In the genomic region with DNA sequence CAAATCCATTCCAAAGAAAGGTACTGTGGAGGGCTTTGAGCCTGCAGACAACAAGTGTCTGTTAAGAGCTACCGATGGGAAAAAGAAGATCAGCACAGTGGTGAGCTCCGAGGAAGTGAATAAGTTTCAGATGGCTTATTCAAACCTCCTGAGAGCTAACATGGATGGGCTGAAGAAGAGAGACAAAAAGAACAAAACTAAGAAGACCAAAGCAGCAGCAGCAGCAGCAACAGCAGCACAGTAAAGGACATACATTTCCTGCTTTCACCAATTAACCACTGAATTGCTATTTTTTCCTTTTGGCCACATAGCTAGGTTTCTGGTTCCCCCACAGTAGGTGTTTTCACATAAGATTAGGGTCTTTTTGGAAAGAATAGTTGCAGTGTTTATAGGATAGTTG, we compare ENCODE assay signal across 7 cellular contexts. TPM values are rescaled to one million over a fixed set of nuclear protein-coding genes. Genes with fewer than 3 reads are reported as not detected.
DNase-seq lines count a peak whose midpoint lies in the region; ATAC-seq and TF ChIP-seq lines count a peak whose summit lies in the region.
"Not testable (repeated sequence)": the region's sequence is repeated elsewhere in the genome, so short reads cannot be mapped to it uniquely, and the experiment has no call there.

No MANE protein-coding gene starts in this region.

- POLR2A ChIA-PET in activated CD4-positive, alpha-beta memory T cell treated with anti-CD3 and anti-CD28 coated beads, Interleukin-2, amount 10 ng/mL, durations not matched to agents 7 days and 5 days (lab: Charles Lee) = not testable (repeated sequence)

- H3K27me3 Mint-ChIP-seq in activated CD4-positive, alpha-beta memory T cell treated with anti-CD3 and anti-CD28 coated beads, Interleukin-2, amount 10 ng/mL, durations not matched to agents 7 days and 5 days = not testable (repeated sequence)

- not testable (repeated sequence) for TF ChIP-seq POLR2A in GM18505 (IDR thresholded peaks at IDR 0.05; ENCODE audit: borderline replicate concordance, extremely low read depth, insufficient read depth, insufficient read length)

- peak overlapping the region; percentile 65 for H3K27ac Mint-ChIP-seq in activated CD4-positive, alpha-beta memory T cell treated with anti-CD3 and anti-CD28 coated beads, Interleukin-2, amount 10 ng/mL, durations not matched to agents 7 days and 5 days

- DNase-seq in activated CD4-positive, alpha-beta memory T cell treated with anti-CD3 and anti-CD28 coated beads, Interleukin-2, amount 10 ng/mL, durations not matched to agents 7 days and 5 days = not testable (repeated sequence)

- ATAC-seq in GM18505 (IDR thresholded peaks at IDR 0.05; ENCODE audit: unreplicated experiment) = peak; percentile 55
- peak; percentile 52 for ATAC-seq in GM19351 (IDR thresholded peaks at IDR 0.05; ENCODE audit: unreplicated experiment)
- ATAC-seq in GM21526 (IDR thresholded peaks at IDR 0.05; ENCODE audit: low FRiP score, unreplicated experiment) = peak; percentile 45
- peak; percentile 45 for ATAC-seq in HG02678 (IDR thresholded peaks at IDR 0.05; ENCODE audit: unreplicated experiment)
- ATAC-seq in HG03139 (IDR thresholded peaks at IDR 0.05; ENCODE audit: unreplicated experiment) = peak; percentile 48
- peak; percentile 43 for ATAC-seq in HG03558 (IDR thresholded peaks at IDR 0.05; ENCODE audit: extremely low read depth, unreplicated experiment)

- not testable (repeated sequence) for H3K9me3 Mint-ChIP-seq in activated CD4-positive, alpha-beta memory T cell treated with anti-CD3 and anti-CD28 coated beads, Interleukin-2, amount 10 ng/mL, durations not matched to agents 7 days and 5 days

- not testable (repeated sequence) for H3K4me3 Mint-ChIP-seq in activated CD4-positive, alpha-beta memory T cell treated with anti-CD3 and anti-CD28 coated beads, Interleukin-2, amount 10 ng/mL, durations not matched to agents 7 days and 5 days

- CTCF ChIA-PET in activated CD4-positive, alpha-beta memory T cell treated with anti-CD3 and anti-CD28 coated beads, Interleukin-2, amount 10 ng/mL, durations not matched to agents 7 days and 5 days (lab: Charles Lee) = interaction anchor here (0.9 to 1.7 kb wide), 3 partner anchors 9 to 117 kb away, joined by 3 to 8 read pairs (median 3); no protein-coding TSS in a partner anchor

- H3K4me1 Mint-ChIP-seq in activated CD4-positive, alpha-beta memory T cell treated with anti-CD3 and anti-CD28 coated beads, Interleukin-2, amount 10 ng/mL, durations not matched to agents 7 days and 5 days = peaks cover 67% of the 10 kb centered on the region

- H3K36me3 Mint-ChIP-seq in activated CD4-positive, alpha-beta memory T cell treated with anti-CD3 and anti-CD28 coated beads, Interleukin-2, amount 10 ng/mL, durations not matched to agents 7 days and 5 days (ENCODE audit: low read depth) = peaks cover 24% of the 10 kb centered on the region

RNA-seq across cellular contexts. Expression of a gene that starts 7.6 kb away (rescaled TPM):
- 10 to 100 TPM; 55.3 to 60.0 TPM for total RNA-seq in activated CD4-positive, alpha-beta memory T cell treated with anti-CD3 and anti-CD28 coated beads, Interleukin-2, amount 10 ng/mL, durations not matched to agents 7 days and 5 days
